In the genomic region with DNA sequence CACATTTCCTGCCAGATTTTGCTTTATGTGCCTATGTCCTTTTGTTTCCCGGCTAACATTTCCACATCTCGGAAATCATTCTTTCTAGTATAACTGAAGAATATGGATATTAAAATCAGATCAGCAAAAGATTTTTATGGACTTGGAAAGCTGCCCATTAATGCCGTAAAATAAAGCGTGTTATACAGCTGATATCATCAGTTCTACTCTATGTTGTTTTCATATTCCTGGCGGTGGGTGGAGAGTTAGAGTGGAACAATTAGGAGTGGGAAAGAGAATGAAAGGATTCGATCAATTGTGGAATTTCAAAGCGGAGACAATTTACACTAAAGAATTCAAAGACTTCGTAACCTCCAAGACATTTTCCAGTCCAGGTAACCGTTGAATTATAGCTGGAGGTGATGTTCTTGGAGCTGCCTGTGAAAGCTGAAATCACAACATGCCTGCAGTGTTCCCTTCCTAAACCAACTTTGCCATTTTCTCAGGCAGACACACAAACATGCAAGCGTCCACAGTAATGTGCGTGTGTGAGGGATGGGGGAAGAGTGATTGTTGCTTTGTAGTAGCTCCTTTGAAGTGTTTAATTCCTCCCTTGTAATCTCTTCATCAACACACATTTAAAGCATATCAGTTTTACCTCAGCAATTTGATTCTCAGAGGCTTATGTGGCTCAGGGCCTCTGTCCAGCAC, we compare ENCODE assay signal across 8 cellular contexts.
DNase-seq lines count a peak whose midpoint lies in the region; ATAC-seq and TF ChIP-seq lines count a peak whose summit lies in the region.

No MANE protein-coding gene starts in this region.

- peak; percentile 23 for DNase-seq in A172 (ENCODE audit: low spot score)
- peak; percentile 48 to 55 for DNase-seq in cardiac fibroblast (ENCODE audit: low read depth in 2 of 2)
- peak; percentile 31 for DNase-seq in medulla oblongata (ENCODE audit: extremely low spot score)
- no peak for DNase-seq in hepatic stellate cell (ENCODE audit: low spot score)
- DNase-seq in 8988T, result no peak
- DNase-seq in NCI-H1092 treated with DMSO at 0.1 percent for 48 hours (lab: John Stamatoyannopoulos, UW), result no peak

- TF ChIP-seq CTCF in cardiac fibroblast (IDR thresholded peaks at IDR 0.05; ENCODE audit: low read depth, low read length), result no peak

- ATAC-seq in HG02588 (IDR thresholded peaks at IDR 0.05; ENCODE audit: unreplicated experiment), result peak; percentile 3
- no peak for ATAC-seq in GM21423 (IDR thresholded peaks at IDR 0.05; ENCODE audit: unreplicated experiment)

- H3K4me3 ChIP-seq in cardiac fibroblast (replicated peaks in 1 of 2; ENCODE audit: low read depth in 2 of 2, low read length in 2 of 2), result peak overlapping the region in 1 of 2 donors; percentile 26

Comparison
In these comparisons a context has a peak if more than half of its experiments do, and no peak if none do; other contexts are left out.
1. DNase-seq: peak in A172 (single experiment), cardiac fibroblast (2 of 2) and medulla oblongata (single experiment); none in hepatic stellate cell (single experiment), 8988T (single experiment) and NCI-H1092 treated with DMSO at 0.1 percent for 48 hours (single experiment).